In the genomic region with DNA sequence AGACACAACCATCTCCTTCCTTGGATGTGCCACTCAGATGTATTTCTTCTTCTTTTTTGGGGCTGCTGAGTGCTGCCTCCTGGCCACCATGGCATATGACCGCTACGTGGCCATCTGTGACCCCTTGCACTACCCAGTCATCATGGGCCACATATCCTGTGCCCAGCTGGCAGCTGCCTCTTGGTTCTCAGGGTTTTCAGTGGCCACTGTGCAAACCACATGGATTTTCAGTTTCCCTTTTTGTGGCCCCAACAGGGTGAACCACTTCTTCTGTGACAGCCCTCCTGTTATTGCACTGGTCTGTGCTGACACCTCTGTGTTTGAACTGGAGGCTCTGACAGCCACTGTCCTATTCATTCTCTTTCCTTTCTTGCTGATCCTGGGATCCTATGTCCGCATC, we compare ENCODE assay signal across 28 cellular contexts. TPM values are rescaled to one million over a fixed set of nuclear protein-coding genes. Genes with fewer than 3 reads are reported as not detected.
"Had no signal": no experiment of that assay in that cellular context is flagged by ENCODE, and none has a peak within 500 bp of the region (broad histone marks: within the 10 kb centered on the region; RNA-seq: fewer than 3 reads in every experiment).

No MANE protein-coding gene starts in this region.

- H3K4me1 ChIP-seq: adrenal gland, body of pancreas, esophagus muscularis mucosa, foreskin keratinocyte, gastrocnemius medialis, heart left ventricle had no signal

- H3K27ac ChIP-seq: adrenal gland, body of pancreas, esophagus muscularis mucosa, foreskin keratinocyte, gastrocnemius medialis, heart left ventricle had no signal

- DNase-seq: activated CD4-positive, alpha-beta memory T cell treated with anti-CD3 and anti-CD28 coated beads, Interleukin-2, amount 10 ng/mL, durations not matched to agents 7 days and 5 days; activated CD4-positive, alpha-beta T cell treated with anti-CD3 and anti-CD28 coated beads for 1 hour; activated CD4-positive, alpha-beta T cell treated with anti-CD3 and anti-CD28 coated beads for 4 hours; activated CD4-positive, alpha-beta T cell treated with anti-CD3 and anti-CD28 coated beads, Interleukin-2, amount 10 ng/mL, durations not matched to agents 7 days and 5 days; activated CD4-positive, alpha-beta T cell treated with anti-CD3 and anti-CD28 coated beads, Interleukin-2, amount 50 U/mL, for 4 hours; activated CD4-positive, CD25-positive, alpha-beta regulatory T cell; activated effector memory CD4-positive, alpha-beta T cell treated with anti-CD3 and anti-CD28 coated beads, Interleukin-2, amount 50 U/mL, for 16 hours; activated naive CD4-positive, alpha-beta T cell treated with anti-CD3 and anti-CD28 coated beads for 36 hours; activated naive CD8-positive, alpha-beta T cell treated with anti-CD3 and anti-CD28 coated beads for 36 hours; activated naive CD8-positive, alpha-beta T cell treated with anti-CD3 and anti-CD28 coated beads, Interleukin-2, amount 50 U/mL, for 24 hours; activated T-cell treated with anti-CD3 and anti-CD28 coated beads, Interleukin-2, amount 50 U/mL, for 48 hours; adrenal gland; amygdala; aorta; body of pancreas; caudate nucleus; cortex of kidney; dermis blood vessel endothelial cell; effector CD4-positive, alpha-beta T cell; effector memory CD8-positive, alpha-beta T cell; erythroblast; foreskin keratinocyte; gastrocnemius medialis; glutamatergic neuron; heart left ventricle; hypothalamus; T1000 had no signal

- H3K4me3 ChIP-seq: adrenal gland, body of pancreas, esophagus muscularis mucosa, gastrocnemius medialis, heart left ventricle had no signal

- H3K27me3 ChIP-seq: adrenal gland, body of pancreas, esophagus muscularis mucosa, foreskin keratinocyte, gastrocnemius medialis, heart left ventricle had no signal

- ATAC-seq: activated naive CD8-positive, alpha-beta T cell treated with anti-CD3 and anti-CD28 coated beads, Interleukin-2, amount 50 U/mL, for 24 hours; body of pancreas; effector memory CD8-positive, alpha-beta T cell; foreskin keratinocyte; gastrocnemius medialis; heart left ventricle had no signal

- H3K36me3 ChIP-seq: adrenal gland, esophagus muscularis mucosa, gastrocnemius medialis, heart left ventricle had no signal

- H3K9me3 ChIP-seq: adrenal gland, body of pancreas, gastrocnemius medialis had no signal

RNA-seq across cellular contexts. Expression of gene OR10A4, which starts 0.5 kb away (rescaled TPM):
- polyA plus RNA-seq: adrenal gland, aorta, foreskin keratinocyte, heart left ventricle had no signal

RNA-seq across cellular contexts. Expression of gene OR10A2, which starts 14.1 kb away (rescaled TPM):
- polyA plus RNA-seq: adrenal gland, foreskin keratinocyte, heart left ventricle had no signal

RNA-seq across cellular contexts. Expression of gene OR2D2, which starts 15.4 kb away (rescaled TPM):
- polyA plus RNA-seq: adrenal gland, aorta, foreskin keratinocyte, heart left ventricle had no signal

RNA-seq across cellular contexts. Expression of gene OR10A5, which starts 31.4 kb away (rescaled TPM):
- polyA plus RNA-seq: adrenal gland, aorta, foreskin keratinocyte, heart left ventricle had no signal

RNA-seq across cellular contexts. Expression of gene OR2D3, which starts 43.9 kb away (rescaled TPM):
- polyA plus RNA-seq: adrenal gland, aorta, foreskin keratinocyte, heart left ventricle had no signal
